ENCODE assay signal across 22 cellular contexts in genomic region chrX:136128743-136129142, GRCh38.
"Had no signal": no experiment of that assay in that cellular context is flagged by ENCODE, and none has a peak within 500 bp of the region (broad histone marks: within the 10 kb centered on the region; RNA-seq: fewer than 3 reads in every experiment).

No MANE protein-coding gene starts in this region.

- DNase-seq: cortex of kidney; effector memory CD8-positive, alpha-beta T cell; erythroblast; esophagus squamous epithelium; foreskin melanocyte; hypothalamus; left ventricle myocardium superior; lower lobe of right lung; naive thymus-derived CD8-positive, alpha-beta T cell; nephron progenitor cell; nucleus accumbens; ovary; right lobe of liver; stimulated activated CD4-positive, alpha-beta T cell treated with anti-CD3 and anti-CD28 coated beads, Interleukin-12 subunit alpha, Interleukin-12 subunit beta, amount 100 ng/mL, for 4 hours; stimulated activated CD4-positive, alpha-beta T cell treated with anti-CD3 and anti-CD28 coated beads, Interleukin-2, amount 100 ng/mL, for 24 hours; stimulated activated CD4-positive, alpha-beta T cell treated with anti-CD3 and anti-CD28 coated beads, Interleukin-4, amount 100 ng/mL, for 24 hours; stimulated activated naive CD4-positive, alpha-beta T cell treated with Interleukin-2 at 50 U/mL for 16 hours; stomach; tibial artery had no signal

- H3K36me3 Mint-ChIP-seq: naive thymus-derived CD8-positive, alpha-beta T cell; stimulated activated effector memory CD8-positive, alpha-beta T cell treated with anti-CD3 and anti-CD28 coated beads, Interleukin-12 subunit alpha, Interleukin-12 subunit beta, amount 100 ng/mL, for 72 hours; type B pancreatic cell had no signal

- H3K4me1 ChIP-seq: esophagus squamous epithelium, lower lobe of right lung, right lobe of liver had no signal

- H3K27ac ChIP-seq: esophagus squamous epithelium, lower lobe of right lung, ovary, right lobe of liver, stomach, tibial artery had no signal

- ATAC-seq: effector memory CD8-positive, alpha-beta T cell; left ventricle myocardium superior; lower lobe of right lung; naive thymus-derived CD8-positive, alpha-beta T cell; right lobe of liver; stimulated activated effector memory CD8-positive, alpha-beta T cell treated with anti-CD3 and anti-CD28 coated beads, Interleukin-12 subunit alpha, Interleukin-12 subunit beta, amount 100 ng/mL, for 72 hours had no signal

- H3K4me2 ChIP-seq: smooth muscle cell had no signal

- H3K36me3 ChIP-seq: esophagus squamous epithelium, lower lobe of right lung, ovary, right lobe of liver, stomach, tibial artery had no signal

- H3K27ac Mint-ChIP-seq: effector memory CD8-positive, alpha-beta T cell; naive thymus-derived CD8-positive, alpha-beta T cell; nephron progenitor cell; stimulated activated effector memory CD8-positive, alpha-beta T cell treated with anti-CD3 and anti-CD28 coated beads, Interleukin-12 subunit alpha, Interleukin-12 subunit beta, amount 100 ng/mL, for 72 hours; type B pancreatic cell had no signal

- H3K27me3 Mint-ChIP-seq: effector memory CD8-positive, alpha-beta T cell; type B pancreatic cell had no signal

- H3K4me1 Mint-ChIP-seq: nephron progenitor cell; stimulated activated effector memory CD8-positive, alpha-beta T cell treated with anti-CD3 and anti-CD28 coated beads, Interleukin-12 subunit alpha, Interleukin-12 subunit beta, amount 100 ng/mL, for 72 hours had no signal

- H3K9me3 ChIP-seq: esophagus squamous epithelium, lower lobe of right lung, ovary, right lobe of liver, tibial artery had no signal

- H3K27me3 ChIP-seq: esophagus squamous epithelium, ovary, right lobe of liver, stomach, tibial artery had no signal

- H3K4me3 Mint-ChIP-seq: effector memory CD8-positive, alpha-beta T cell; naive thymus-derived CD8-positive, alpha-beta T cell; nephron progenitor cell; stimulated activated effector memory CD8-positive, alpha-beta T cell treated with anti-CD3 and anti-CD28 coated beads, Interleukin-12 subunit alpha, Interleukin-12 subunit beta, amount 100 ng/mL, for 72 hours; type B pancreatic cell had no signal

- H3K4me3 ChIP-seq: esophagus squamous epithelium, lower lobe of right lung, ovary, right lobe of liver, smooth muscle cell, stomach, tibial artery had no signal

- H3K9me3 Mint-ChIP-seq: effector memory CD8-positive, alpha-beta T cell; stimulated activated effector memory CD8-positive, alpha-beta T cell treated with anti-CD3 and anti-CD28 coated beads, Interleukin-12 subunit alpha, Interleukin-12 subunit beta, amount 100 ng/mL, for 72 hours; type B pancreatic cell had no signal
